ENCODE assay signal across 8 cellular contexts in the genomic region with DNA sequence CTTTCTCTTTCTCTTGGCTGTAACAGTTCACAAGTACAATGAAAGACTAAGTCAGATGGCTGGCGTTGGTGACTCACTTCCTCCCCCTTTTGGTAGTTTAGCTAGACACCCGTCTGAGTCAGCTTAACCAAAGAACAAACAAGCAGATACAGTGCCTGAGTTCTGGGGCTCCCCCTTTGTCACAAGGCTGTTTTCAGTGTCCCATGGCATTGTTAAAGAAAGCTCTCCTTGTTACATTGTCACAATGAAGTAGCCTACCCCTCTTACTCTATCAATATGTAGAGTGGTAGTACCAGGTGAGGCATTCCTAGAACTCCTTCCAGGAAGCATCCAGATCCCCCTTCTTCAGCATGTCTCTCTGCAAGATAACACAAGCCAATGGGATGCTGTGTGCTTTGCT. TPM values are rescaled to one million over a fixed set of nuclear protein-coding genes. Genes with fewer than 3 reads are reported as not detected.
A peak's percentile ranks its signal among the peaks of the same experiment; 100 is the strongest.
DNase-seq lines count a peak whose midpoint lies in the region; ATAC-seq and TF ChIP-seq lines count a peak whose summit lies in the region.

No MANE protein-coding gene starts in this region.

- H3K27me3 ChIP-seq in BJ (ENCODE audit: control insufficient read depth, insufficient read depth, low read length), result no peaks in the 10 kb centered on the region

- H3K4me3 ChIP-seq in BJ (ENCODE audit: low read depth, low read length), result no peak overlapping the region

- DNase-seq in BJ (ENCODE audit: low read depth) (peak; percentile 73), NCI-H526 (lab: John Stamatoyannopoulos, UW) (peak; percentile 58 to 75), dermis blood vessel endothelial cell (peak; percentile 96), medulla oblongata (ENCODE audit: extremely low spot score) (peak; percentile 85)
- DNase-seq in activated CD4-positive, alpha-beta T cell treated with anti-CD3 and anti-CD28 coated beads for 4 hours, result peak; percentile 73 to 79
- DNase-seq in stimulated activated CD8-positive, alpha-beta memory T cell treated with anti-CD3 and anti-CD28 coated beads, Interleukin-4, amount 100 ng/mL, for 1 hour (ENCODE audit: low read depth in 2 of 2, low spot score in 1 of 2), result peak; percentile 9 to 52

- TF ChIP-seq CTCF in BJ (IDR thresholded peaks at IDR 0.05; ENCODE audit: insufficient read depth, low read depth, low read length), result peak; percentile 56

- ATAC-seq in GM19023 (IDR thresholded peaks at IDR 0.05; ENCODE audit: unreplicated experiment) (peak; percentile 100), HG03135 (IDR thresholded peaks at IDR 0.05; ENCODE audit: unreplicated experiment) (peak; percentile 100)

- no peaks in the 10 kb centered on the region for H3K36me3 ChIP-seq in BJ (ENCODE audit: control insufficient read depth, insufficient read depth, low read length)

- CTCF ChIA-PET in BJ (lab: Yijun Ruan, JAX), result interaction anchor here (0.6 to 4.4 kb wide), 10 partner anchors 8 to 154 kb away, joined by 3 to 51 read pairs (median 4); a partner anchor contains a TSS

- POLR2A ChIA-PET in BJ (lab: Charles Lee), result no interaction called here

RNA-seq across cellular contexts. Expression of a gene that starts 38.6 kb away (rescaled TPM):
- polyA plus RNA-seq in BJ (2011; rRNA removed), result 0.86 and 1.6 TPM in 2 replicates
- 0.26 and 0.33 TPM in 2 replicates for polyA minus RNA-seq in BJ (2011; rRNA and poly(A)+ RNA removed)
- total RNA-seq in dermis blood vessel endothelial cell, result under 0.01 TPM in 1 of 2 replicates, not detected in the other

Comparison
In these comparisons a context has a peak if more than half of its experiments do, and no peak if none do; other contexts are left out.
1. DNase-seq: peak in every context shown above with its lines; median percentile 96 in dermis blood vessel endothelial cell; 85 in medulla oblongata; 76 in activated CD4-positive, alpha-beta T cell treated with anti-CD3 and anti-CD28 coated beads for 4 hours; 73 in BJ; 66 in NCI-H526; 30 in stimulated activated CD8-positive, alpha-beta memory T cell treated with anti-CD3 and anti-CD28 coated beads, Interleukin-4, amount 100 ng/mL, for 1 hour.